19 cellular contexts compared by ENCODE assay signal in the genomic region with DNA sequence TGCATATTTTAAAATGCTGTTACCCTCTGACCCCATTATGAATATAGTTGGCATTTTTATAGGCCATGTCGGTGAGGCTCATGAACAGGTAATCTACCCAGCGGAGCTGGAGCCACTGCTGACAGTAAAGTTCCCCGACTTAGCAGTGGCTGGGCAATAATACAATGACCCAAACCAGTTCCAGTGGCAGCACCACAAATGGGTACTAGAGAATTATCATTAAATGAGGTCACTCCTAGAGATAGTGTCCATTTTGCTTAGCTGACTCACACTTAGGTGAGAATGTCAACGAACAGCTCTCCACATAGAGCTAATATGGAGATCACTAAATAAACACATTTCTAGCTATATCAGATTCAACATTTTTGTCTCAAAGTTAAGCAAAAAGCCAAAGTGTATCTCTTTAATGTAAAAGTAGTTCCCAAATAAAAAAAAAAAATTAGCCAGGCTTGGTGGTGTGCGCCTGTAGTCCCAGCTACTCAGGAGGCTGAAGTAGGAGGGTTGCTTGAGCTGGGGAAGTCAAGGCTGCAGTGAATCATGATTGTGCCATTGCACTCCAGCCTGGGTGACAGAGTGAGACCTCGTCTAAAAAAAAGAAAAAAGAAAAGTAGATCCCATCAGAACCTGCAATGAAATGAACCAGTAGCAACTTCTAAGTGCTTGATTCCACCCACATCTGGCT. TPM values are rescaled to one million over a fixed set of nuclear protein-coding genes. Genes with fewer than 3 reads are reported as not detected.
DNase-seq lines count a peak whose midpoint lies in the region; ATAC-seq and TF ChIP-seq lines count a peak whose summit lies in the region.
"Had no signal": no experiment of that assay in that cellular context is flagged by ENCODE, and none has a peak within 500 bp of the region (broad histone marks: within the 10 kb centered on the region; RNA-seq: fewer than 3 reads in every experiment).

No MANE protein-coding gene starts in this region.

- H3K9ac ChIP-seq in skeletal muscle tissue (ENCODE audit: low read depth in 1 of 3, low read length in 3 of 3): no peak overlapping the region

- H3K4me1 ChIP-seq in ascending aorta (peaks cover 15 to 76% of the 10 kb centered on the region in 2 donors), right cardiac atrium (ENCODE audit: control insufficient read depth, insufficient read depth, low read length) (peaks cover 5% of the 10 kb centered on the region), skeletal muscle tissue (ENCODE audit: control insufficient read depth in 3 of 3, insufficient read depth in 3 of 3, low read length in 3 of 3) (peaks cover 14 to 16% (median 15%) of the 10 kb centered on the region in 3 donors), GM23338 (ENCODE audit: insufficient read depth) (no peaks in the 10 kb centered on the region)
- H3K4me1 ChIP-seq: prostate gland had no signal

- DNase-seq in Daoy (ENCODE audit: low read depth) (peak; percentile 19), ascending aorta (ENCODE audit: low spot score in 2 of 2) (peak in 1 of 2 donors; percentile 69), right cardiac atrium (no peak), DMS79 (lab: John Stamatoyannopoulos, UW) (no peak), NCI-H2107 treated with DMSO at 0.1 percent for 48 hours (lab: John Stamatoyannopoulos, UW; ENCODE audit: unreplicated experiment) (no peak), GM23338 (ENCODE audit: low spot score) (no peak)
- DNase-seq: activated CD4-positive, CD25-positive, alpha-beta regulatory T cell; activated naive CD4-positive, alpha-beta T cell; Calu3; MM.1S; naive B cell; NCI-H187; NCI-H526; stimulated activated CD4-positive, alpha-beta T cell treated with anti-CD3 and anti-CD28 coated beads, Interleukin-2, amount 100 ng/mL, for 24 hours had no signal

- no peak overlapping the region for H3K4me2 ChIP-seq in GM23338

- intact Hi-C loops in ascending aorta (cut with DNase I): loop anchor here (10.0 kb wide), 1 partner anchor 215 kb away; no protein-coding TSS in a partner anchor
- intact Hi-C loops in right cardiac atrium (cut with DNase I): loop anchor here in 2 of 4 donors (10.0 kb wide), 2 partner anchors 55 to 85 kb away; a partner anchor contains a TSS

- H3K27me3 ChIP-seq in ascending aorta (no peaks in the 10 kb centered on the region), right cardiac atrium (ENCODE audit: control insufficient read depth, insufficient read depth) (no peaks in the 10 kb centered on the region), skeletal muscle tissue (ENCODE audit: control insufficient read depth in 3 of 3, insufficient read depth in 3 of 3, low read length in 3 of 3) (no peaks in the 10 kb centered on the region), GM23338 (ENCODE audit: insufficient read depth) (no peaks in the 10 kb centered on the region)

- H3F3A ChIP-seq in GM23338 (replicated peaks; ENCODE audit: low read depth): no peaks in the 10 kb centered on the region

- ATAC-seq in right cardiac atrium (peak; percentile 23 to 57), GM23338 (no peak), HG02870 (IDR thresholded peaks at IDR 0.05; ENCODE audit: unreplicated experiment) (no peak)

- no peaks in the 10 kb centered on the region for H3K27me3 Mint-ChIP-seq in GM23338 (ENCODE audit: insufficient read depth, low read depth, poor library complexity)
- H3K27me3 Mint-ChIP-seq: type B pancreatic cell had no signal

- peaks cover 5% of the 10 kb centered on the region; the same call in 2 of the 3 replicates for H3K36me3 Mint-ChIP-seq in GM23338 (ENCODE audit: low read depth)
- H3K36me3 Mint-ChIP-seq: naive B cell, type B pancreatic cell had no signal

- no peaks in the 10 kb centered on the region for H3K9me3 ChIP-seq in ascending aorta
- no peaks in the 10 kb centered on the region for H3K9me3 ChIP-seq in right cardiac atrium (ENCODE audit: control insufficient read depth, low read length)
- H3K9me3 ChIP-seq in skeletal muscle tissue (ENCODE audit: control insufficient read depth in 3 of 3, low read length in 3 of 3): no peaks in the 10 kb centered on the region
- H3K9me3 ChIP-seq: prostate gland had no signal

- H3K27ac ChIP-seq in ascending aorta: peak overlapping the region; percentile 58 to 85
- H3K27ac ChIP-seq in right cardiac atrium (ENCODE audit: low read length): no peak overlapping the region
- H3K27ac ChIP-seq in skeletal muscle tissue (ENCODE audit: low read depth, low read length): peak overlapping the region; percentile 37
- no peak overlapping the region for H3K27ac ChIP-seq in GM23338 (ENCODE audit: low read depth)
- H3K27ac ChIP-seq: prostate gland had no signal

- H3K4me1 Mint-ChIP-seq in GM23338: peaks cover 15% of the 10 kb centered on the region

- H3K4me3 ChIP-seq in ascending aorta (peak overlapping the region in 1 of 2 donors; percentile 1), right cardiac atrium (ENCODE audit: low read length) (no peak overlapping the region), skeletal muscle tissue (ENCODE audit: low read length in 3 of 3) (peak overlapping the region in 1 of 3 donors; percentile 15), GM23338 (no peak overlapping the region)
- H3K4me3 ChIP-seq: prostate gland had no signal

- H3K36me3 ChIP-seq in ascending aorta (no peaks in the 10 kb centered on the region), skeletal muscle tissue (ENCODE audit: control insufficient read depth in 3 of 3, insufficient read depth in 3 of 3, low read length in 3 of 3) (no peaks in the 10 kb centered on the region), GM23338 (ENCODE audit: insufficient read depth) (no peaks in the 10 kb centered on the region)
- H3K36me3 ChIP-seq: prostate gland had no signal

- no peak overlapping the region for H2AFZ ChIP-seq in GM23338

- TF ChIP-seq CTCF in ascending aorta (IDR thresholded peaks at IDR 0.05): no peak
- TF ChIP-seq CTCF in GM23338 (conservative IDR thresholded peaks at IDR 0.05; ENCODE audit: low read depth in 2 of 2): no peak

- whole genome bisulfite sequencing in right cardiac atrium: 70% methylated on average over 6 of the region's 6 CpGs

- no peaks in the 10 kb centered on the region for H3K9me2 ChIP-seq in GM23338 (ENCODE audit: insufficient read depth)

- H3K27ac Mint-ChIP-seq in GM23338: no peak overlapping the region
- H3K27ac Mint-ChIP-seq: T-helper 1 cell treated with Interleukin-12 subunit alpha and Interleukin-12 subunit beta and Interleukin-4 antibody, amounts not matched to agents 30 μg/mL and 1 μg/mL, for 36 hours; type B pancreatic cell had no signal

- H3K4me3 Mint-ChIP-seq in GM23338: no peak overlapping the region
- H3K4me3 Mint-ChIP-seq: naive B cell; T-helper 1 cell treated with Interleukin-12 subunit alpha and Interleukin-12 subunit beta and Interleukin-4 antibody, amounts not matched to agents 30 μg/mL and 1 μg/mL, for 36 hours; type B pancreatic cell had no signal

- no peaks in the 10 kb centered on the region for H3K9me3 Mint-ChIP-seq in GM23338
- H3K9me3 Mint-ChIP-seq: naive B cell; T-helper 1 cell treated with Interleukin-12 subunit alpha and Interleukin-12 subunit beta and Interleukin-4 antibody, amounts not matched to agents 30 μg/mL and 1 μg/mL, for 36 hours; type B pancreatic cell had no signal

- H3K79me2 ChIP-seq in GM23338 (replicated peaks; ENCODE audit: insufficient read depth): peaks cover 76% of the 10 kb centered on the region

- H4K20me1 ChIP-seq in GM23338 (replicated peaks; ENCODE audit: insufficient read depth): peaks cover 11% of the 10 kb centered on the region; the same call in 1 of the 2 replicates

TF ChIP-seq in GM23338, 12 proteins besides CTCF, POLR2A, EP300 and RAD21 (continues in another document):
- TF ChIP-seq, protein P1, sequence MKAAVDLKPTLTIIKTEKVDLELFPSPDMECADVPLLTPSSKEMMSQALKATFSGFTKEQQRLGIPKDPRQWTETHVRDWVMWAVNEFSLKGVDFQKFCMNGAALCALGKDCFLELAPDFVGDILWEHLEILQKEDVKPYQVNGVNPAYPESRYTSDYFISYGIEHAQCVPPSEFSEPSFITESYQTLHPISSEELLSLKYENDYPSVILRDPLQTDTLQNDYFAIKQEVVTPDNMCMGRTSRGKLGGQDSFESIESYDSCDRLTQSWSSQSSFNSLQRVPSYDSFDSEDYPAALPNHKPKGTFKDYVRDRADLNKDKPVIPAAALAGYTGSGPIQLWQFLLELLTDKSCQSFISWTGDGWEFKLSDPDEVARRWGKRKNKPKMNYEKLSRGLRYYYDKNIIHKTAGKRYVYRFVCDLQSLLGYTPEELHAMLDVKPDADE (IDR thresholded peaks at IDR 0.05): no peak

RNA-seq across cellular contexts. Expression of a gene that starts 7.4 kb away (rescaled TPM):
- total RNA-seq in Daoy (2014; rRNA removed; shearing (Covaris generic)): 24.4 and 25.5 TPM in 2 replicates
- 105 TPM for total RNA-seq in ascending aorta
- total RNA-seq in right cardiac atrium: 10 to 100 TPM in 3 of 4 donors, 1 to 10 TPM in 1; 9.8 to 17.0 (median 10.4) TPM
- polyA plus RNA-seq in right cardiac atrium: 5.8 TPM
- total RNA-seq in skeletal muscle tissue: 15.1 TPM
- 28.6 and 29.9 TPM in 2 replicates for total RNA-seq in GM23338 (2014; rRNA removed; shearing (Covaris generic))
- 8.5 and 8.6 TPM in 2 replicates for polyA plus RNA-seq in GM23338 (2016; fragmentation: Nextera tagmentation; extraction: Ambion mirVana)

RNA-seq across cellular contexts. Expression of a gene that starts 58.5 kb away (rescaled TPM):
- total RNA-seq in Daoy (2014; rRNA removed; shearing (Covaris generic)): 57.9 and 67.3 TPM in 2 replicates
- 50.6 TPM for total RNA-seq in ascending aorta
- 10 to 100 TPM; 29.7 to 42.7 (median 39.4) TPM for total RNA-seq in right cardiac atrium
- 27.6 TPM for polyA plus RNA-seq in right cardiac atrium
- total RNA-seq in skeletal muscle tissue: 27.1 TPM
- total RNA-seq in GM23338 (2014; rRNA removed; shearing (Covaris generic)): 85.4 and 94.8 TPM in 2 replicates
- polyA plus RNA-seq in GM23338 (2016; fragmentation: Nextera tagmentation; extraction: Ambion mirVana): 54.5 and 60.4 TPM in 2 replicates

Comparison
In these comparisons a context has a peak if more than half of its experiments do, and no peak if none do; other contexts are left out.
1. H3K27ac ChIP-seq: peak in ascending aorta (2 of 2) and skeletal muscle tissue (single experiment); none in right cardiac atrium (single experiment) and GM23338 (single experiment).
2. ATAC-seq: peak in right cardiac atrium (2 of 2); none in GM23338 (single experiment) and HG02870 (single experiment).